Comparison of ENCODE assay signal across 20 cellular contexts in genomic region chr2:101655941-101656422, GRCh38. TPM values are rescaled to one million over a fixed set of nuclear protein-coding genes. Genes with fewer than 3 reads are reported as not detected.
DNase-seq lines count a peak whose midpoint lies in the region; ATAC-seq and TF ChIP-seq lines count a peak whose summit lies in the region.
"Had no signal": no experiment of that assay in that cellular context is flagged by ENCODE, and none has a peak within 500 bp of the region (broad histone marks: within the 10 kb centered on the region; RNA-seq: fewer than 3 reads in every experiment).

No MANE protein-coding gene starts in this region.

- ATAC-seq in thoracic aorta (ENCODE audit: insufficient number of reproducible peaks, low FRiP score, low read depth), result peak; percentile 87
- no peak for ATAC-seq in GM18502 (IDR thresholded peaks at IDR 0.05; ENCODE audit: poor library complexity, unreplicated experiment)
- ATAC-seq: activated CD8-positive, alpha-beta memory T cell treated with anti-CD3 and anti-CD28 coated beads, Interleukin-2, amount 10 ng/mL, durations not matched to agents 7 days and 5 days had no signal

- H3K36me3 ChIP-seq in ascending aorta (no peaks in the 10 kb centered on the region), thoracic aorta (no peaks in the 10 kb centered on the region), SJCRH30 (no peaks in the 10 kb centered on the region)

- no peak overlapping the region for H3K4me3 ChIP-seq in ascending aorta
- no peak overlapping the region for H3K4me3 ChIP-seq in foreskin fibroblast (ENCODE audit: low read depth in 1 of 2, low read length in 2 of 2)
- no peak overlapping the region for H3K4me3 ChIP-seq in thoracic aorta
- no peak overlapping the region for H3K4me3 ChIP-seq in SJCRH30
- H3K4me3 ChIP-seq: PC-9 had no signal

- peak; percentile 53 for DNase-seq in DMS 273 (lab: John Stamatoyannopoulos, UW; ENCODE audit: unreplicated experiment)
- DNase-seq in DMS 273 treated with DMSO at 0.1 percent for 48 hours (lab: John Stamatoyannopoulos, UW), result no peak
- peak in 1 of 2 donors; percentile 71 for DNase-seq in ascending aorta (ENCODE audit: low spot score in 2 of 2)
- DNase-seq in foreskin fibroblast, result peak; percentile 32 to 65
- peak; percentile 7 for DNase-seq in thoracic aorta (ENCODE audit: low spot score)
- no peak for DNase-seq in SJCRH30
- no peak for DNase-seq in G401 (ENCODE audit: low spot score)
- DNase-seq: activated CD8-positive, alpha-beta memory T cell treated with anti-CD3 and anti-CD28 coated beads, Interleukin-2, amount 10 ng/mL, durations not matched to agents 7 days and 5 days; activated naive CD4-positive, alpha-beta T cell treated with Interleukin-2 at 50 U/mL for 16 hours; caudate nucleus; HFFc6; left cardiac atrium; naive B cell; NCI-H187; NCI-H524; PC-9; stimulated activated CD4-positive, alpha-beta T cell treated with anti-CD3 and anti-CD28 coated beads, Interleukin-2, amount 100 ng/mL, for 48 hours; trophoblast cell had no signal

- H3K4me1 ChIP-seq in ascending aorta, result peaks cover 0 to 4% of the 10 kb centered on the region in 2 donors
- H3K4me1 ChIP-seq in thoracic aorta (ENCODE audit: control insufficient read depth in 1 of 2, low read depth in 2 of 2), result peaks cover 6 to 23% of the 10 kb centered on the region in 2 donors
- no peaks in the 10 kb centered on the region; the same call in 1 of the 2 replicates for H3K4me1 ChIP-seq in SJCRH30

- no peak for TF ChIP-seq CTCF in ascending aorta (IDR thresholded peaks at IDR 0.05)
- no peak for TF ChIP-seq CTCF in foreskin fibroblast (IDR thresholded peaks at IDR 0.05; ENCODE audit: low read depth, low read length)
- no peak for TF ChIP-seq CTCF in thoracic aorta (IDR thresholded peaks at IDR 0.05)

- in situ Hi-C loops in G401 (cut with HindIII; ENCODE audit: low sequenced_read_pairs), result no loop called here

- no peaks in the 10 kb centered on the region for H3K27me3 ChIP-seq in ascending aorta
- H3K27me3 ChIP-seq in thoracic aorta (replicated peaks; ENCODE audit: insufficient read depth), result no peaks in the 10 kb centered on the region
- H3K27me3 ChIP-seq in SJCRH30, result no peaks in the 10 kb centered on the region; the same call in 1 of the 2 replicates

- H3K9me3 ChIP-seq in ascending aorta, result no peaks in the 10 kb centered on the region
- H3K9me3 ChIP-seq in thoracic aorta, result no peaks in the 10 kb centered on the region
- H3K9me3 ChIP-seq in SJCRH30 (replicated peaks), result no peaks in the 10 kb centered on the region

- intact Hi-C loops in ascending aorta (cut with DNase I), result loop anchor here (5.0 kb wide), 1 partner anchor 41 kb away; the partner anchor contains the start of gene MAP4K4

- H3K27ac ChIP-seq in ascending aorta (peak overlapping the region; percentile 39 to 69), thoracic aorta (peak overlapping the region; percentile 54 to 55), SJCRH30 (no peak overlapping the region)
- H3K27ac ChIP-seq: 22Rv1, PC-9 had no signal

RNA-seq across cellular contexts. Expression of gene MAP4K4, which starts 41.5 kb away (rescaled TPM):
- total RNA-seq in ascending aorta (48.0 TPM), thoracic aorta (100 to 1,000 TPM in 1 of 2 donors, 10 to 100 TPM in 1; 60.1 to 147 TPM)
- 118 and 139 TPM in 2 replicates for total RNA-seq in SJCRH30 (2014; rRNA removed; shearing (Covaris generic))
- total RNA-seq in G401 (2014; rRNA removed; shearing (Covaris generic)), result 47.3 and 70.8 TPM in 2 replicates

Comparison
In these comparisons a context has a peak if more than half of its experiments do, and no peak if none do; other contexts are left out.
1. DNase-seq: peak in DMS 273 (single experiment), foreskin fibroblast (2 of 2) and thoracic aorta (single experiment); none in DMS 273 treated with DMSO at 0.1 percent for 48 hours (single experiment), SJCRH30 (0 of 2) and G401 (single experiment).